ENCODE assay signal across 24 cellular contexts in the genomic region with DNA sequence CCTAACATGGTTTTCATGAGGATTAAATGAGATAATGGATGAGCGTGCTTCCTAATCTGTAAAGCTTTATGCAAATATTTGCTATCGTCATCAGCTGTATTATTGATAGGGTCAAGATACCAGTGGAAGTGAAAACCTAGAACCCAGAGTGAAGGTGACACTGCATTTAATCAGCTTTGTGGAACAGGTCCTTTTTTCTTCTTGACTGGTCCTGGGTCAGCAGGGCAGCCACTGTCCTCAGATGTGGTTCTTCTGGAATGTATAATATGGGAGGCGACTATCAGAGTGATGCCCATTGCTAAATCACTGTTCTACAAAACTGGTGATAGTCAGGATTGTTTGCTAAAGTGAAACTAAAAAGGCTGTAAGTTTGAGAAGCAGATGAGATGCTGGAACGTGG. TPM values are rescaled to one million over a fixed set of nuclear protein-coding genes. Genes with fewer than 3 reads are reported as not detected.
DNase-seq lines count a peak whose midpoint lies in the region; ATAC-seq and TF ChIP-seq lines count a peak whose summit lies in the region.
"Had no signal": no experiment of that assay in that cellular context is flagged by ENCODE, and none has a peak within 500 bp of the region (broad histone marks: within the 10 kb centered on the region; RNA-seq: fewer than 3 reads in every experiment).

No MANE protein-coding gene starts in this region.

- H2BK120ac ChIP-seq in IMR-90 (ENCODE audit: low read depth, low read length): no peak overlapping the region

- H3K36me3 ChIP-seq in IMR-90 (ENCODE audit: control insufficient read depth, insufficient read depth, low read length) (peaks cover 2% of the 10 kb centered on the region; the same call in 1 of the 2 replicates), hepatocyte (replicated peaks; ENCODE audit: insufficient read depth, low read depth) (no peaks in the 10 kb centered on the region)
- H3K36me3 ChIP-seq: prostate gland, vagina had no signal

- no peaks in the 10 kb centered on the region for H3K9me3 ChIP-seq in IMR-90 (ENCODE audit: control insufficient read depth, insufficient read depth, low read length)
- H3K9me3 ChIP-seq in hepatocyte (ENCODE audit: low read depth): no peaks in the 10 kb centered on the region
- H3K9me3 ChIP-seq: lower lobe of right lung, prostate gland, vagina had no signal

- intact Hi-C loops in IMR-90 (cut with micrococcal nuclease): no loop called here

- no peak overlapping the region for H2BK20ac ChIP-seq in IMR-90 (ENCODE audit: low read depth, low read length)

- H2AK9ac ChIP-seq in IMR-90 (replicated peaks; ENCODE audit: low read depth, low read length, poor library complexity): no peak overlapping the region

- H3K18ac ChIP-seq in IMR-90 (ENCODE audit: low read depth, low read length): no peak overlapping the region

- H3K27ac ChIP-seq in IMR-90 (ENCODE audit: insufficient read depth, low read length) (no peak overlapping the region), hepatocyte (peak overlapping the region; percentile 64)
- H3K27ac ChIP-seq: lower lobe of right lung, prostate gland, SK-N-MC, vagina had no signal

- no peak overlapping the region for H3K9ac ChIP-seq in IMR-90 (ENCODE audit: low read depth, low read length)

- no TSS peak for BruUV-seq in IMR-90 (replicated peaks; lab: Mats Ljungman, UMichigan)

- H2AFZ ChIP-seq in IMR-90 (replicated peaks; ENCODE audit: low read length, poor library complexity) (no peak overlapping the region), hepatocyte (no peak overlapping the region)

- H3K27me3 ChIP-seq in IMR-90 (ENCODE audit: control insufficient read depth, insufficient read depth, low read length) (no peaks in the 10 kb centered on the region), hepatocyte (no peaks in the 10 kb centered on the region)
- H3K27me3 ChIP-seq: vagina had no signal

- H2AK5ac ChIP-seq in IMR-90 (ENCODE audit: low read depth, low read length): no peak overlapping the region

- no peak overlapping the region for H4K8ac ChIP-seq in IMR-90 (ENCODE audit: low read depth in 2 of 2, low read length in 2 of 2)

- no peak overlapping the region for H3K56ac ChIP-seq in IMR-90 (ENCODE audit: extremely low read depth, insufficient read depth, low read length)

- no peak overlapping the region for H2BK5ac ChIP-seq in IMR-90 (ENCODE audit: low read depth, low read length, poor library complexity, severe bottlenecking)

- WGBS in IMR-90 (ENCODE audit: extremely low coverage in 2 of 2, insufficient read length in 1 of 2), 2 experiments: no CpG with 5 or more reads among the region's 4 CpGs
- WGBS in hepatocyte (ENCODE audit: low lambda C conversion rate, missing lambda C conversion rate): 65% methylated on average over 4 of the region's 4 CpGs

- TF ChIP-seq RAD21 in IMR-90 (IDR thresholded peaks at IDR 0.05; ENCODE audit: low read length): no peak

- H3K9me2 ChIP-seq in hepatocyte (replicated peaks; ENCODE audit: insufficient read depth): no peaks in the 10 kb centered on the region

- ATAC-seq in IMR-90 (ENCODE audit: low read depth) (peak; percentile 67), HG02885 (IDR thresholded peaks at IDR 0.05; ENCODE audit: poor library complexity, unreplicated experiment) (no peak)
- ATAC-seq: lower lobe of right lung; naive thymus-derived CD8-positive, alpha-beta T cell; stimulated activated naive CD8-positive, alpha-beta T cell treated with anti-CD3 and anti-CD28 coated beads, Interleukin-15, Interleukin-2, amounts not matched to agents 100 U/mL and 50 U/mL, for 24 hours had no signal

- no peak for TF ChIP-seq POLR2A in IMR-90 (IDR thresholded peaks at IDR 0.05; ENCODE audit: low read depth, low read length)

- DNase-seq in A172 (ENCODE audit: low spot score) (peak; percentile 56), IMR-90 (peak; percentile 45), astrocyte of the hippocampus (ENCODE audit: low read depth, low spot score) (peak; percentile 39), hepatocyte (ENCODE audit: low spot score) (no peak), NCI-H2171 treated with DMSO at 0.1 percent for 48 hours (lab: John Stamatoyannopoulos, UW) (no peak), NCI-H526 treated with DMSO at 0.1 percent for 48 hours (lab: John Stamatoyannopoulos, UW) (no peak), UCSD-AML1 (lab: John Stamatoyannopoulos, UW; ENCODE audit: unreplicated experiment) (no peak)
- DNase-seq: activated CD4-positive, alpha-beta T cell treated with anti-CD3 and anti-CD28 coated beads for 4 hours; activated CD8-positive, alpha-beta memory T cell treated with anti-CD3 and anti-CD28 coated beads, Interleukin-2, amount 50 U/mL, for 48 hours; CD8-positive, alpha-beta memory T cell; H9; lower lobe of right lung; naive thymus-derived CD8-positive, alpha-beta T cell; NCI-H2081; NCI-H526; stimulated activated CD4-positive, alpha-beta T cell treated with anti-CD3 and anti-CD28 coated beads, Interleukin-15, amount 100 ng/mL, for 24 hours; stimulated activated naive CD8-positive, alpha-beta T cell treated with anti-CD3 and anti-CD28 coated beads, Interleukin-15, Interleukin-2, amounts not matched to agents 100 U/mL and 50 U/mL, for 24 hours had no signal

- H4K5ac ChIP-seq in IMR-90 (ENCODE audit: low read depth, low read length): no peak overlapping the region

- no peaks in the 10 kb centered on the region for H3K9me1 ChIP-seq in IMR-90 (ENCODE audit: insufficient read depth, low read length)

- H3K23ac ChIP-seq in IMR-90 (ENCODE audit: low read depth, low read length): no peak overlapping the region

- no peaks in the 10 kb centered on the region for H3K79me2 ChIP-seq in hepatocyte

- peaks cover 4% of the 10 kb centered on the region; the same call in 1 of the 2 replicates for H3K4me1 ChIP-seq in IMR-90 (ENCODE audit: control insufficient read depth, insufficient read depth, low read length)
- H3K4me1 ChIP-seq in hepatocyte (ENCODE audit: insufficient read depth): peaks cover 7% of the 10 kb centered on the region
- H3K4me1 ChIP-seq: lower lobe of right lung, prostate gland, vagina had no signal

- dilution Hi-C loops in IMR-90 (cut with HindIII; ENCODE audit: low sequenced_read_pairs, unreplicated experiment): no loop called here

- H3K4me3 ChIP-seq in IMR-90 (ENCODE audit: insufficient read depth, low read depth, low read length) (no peak overlapping the region), hepatocyte (no peak overlapping the region)
- H3K4me3 ChIP-seq: lower lobe of right lung, prostate gland, SK-N-MC, vagina had no signal

- no peaks in the 10 kb centered on the region for H3K79me1 ChIP-seq in IMR-90 (ENCODE audit: low read depth in 1 of 2, low read length in 2 of 2)

- POLR2A ChIA-PET in IMR-90 (lab: Charles Lee; ENCODE audit: unreplicated experiment): no interaction called here

- CTCF ChIA-PET in IMR-90 (lab: Yijun Ruan, JAX): no interaction called here

- no peak for TF ChIP-seq CTCF in IMR-90 (conservative IDR thresholded peaks at IDR 0.05; ENCODE audit: low read depth, low read length)
- no peak for TF ChIP-seq CTCF in hepatocyte (IDR thresholded peaks at IDR 0.05; ENCODE audit: poor library complexity)

- H4K20me1 ChIP-seq in IMR-90 (ENCODE audit: insufficient read depth, low read length) (no peaks in the 10 kb centered on the region), hepatocyte (ENCODE audit: insufficient read depth, poor library complexity, severe bottlenecking) (no peaks in the 10 kb centered on the region)

- in situ Hi-C loops in IMR-90 (cut with MboI; ENCODE audit: low sequenced_read_pairs): no loop called here

- no peak overlapping the region for H3K14ac ChIP-seq in IMR-90 (replicated peaks; ENCODE audit: low read depth, low read length)

- H3K4ac ChIP-seq in IMR-90 (ENCODE audit: low read depth, low read length): no peak overlapping the region

- H3K4me2 ChIP-seq in IMR-90 (ENCODE audit: low read depth, low read length) (peak overlapping the region; percentile 6), hepatocyte (no peak overlapping the region)

- no peak overlapping the region for H2BK15ac ChIP-seq in IMR-90 (ENCODE audit: low read depth, low read length)

- H4K91ac ChIP-seq in IMR-90 (ENCODE audit: insufficient read depth, low read depth, low read length): no peak overlapping the region

TF ChIP-seq in IMR-90, 13 proteins besides CTCF, POLR2A, EP300 and RAD21 (continues in another document):
- TF ChIP-seq RFX5 (IDR thresholded peaks at IDR 0.05; ENCODE audit: low read depth, low read length): no peak
- TF ChIP-seq CEBPB (IDR thresholded peaks at IDR 0.05; ENCODE audit: low read depth, low read length): no peak
- TF ChIP-seq MXI1 (IDR thresholded peaks at IDR 0.05; ENCODE audit: borderline replicate concordance, low read depth, low read length): no peak
- TF ChIP-seq CHD1 (IDR thresholded peaks at IDR 0.05; ENCODE audit: low read depth, low read length): no peak
- TF ChIP-seq NFE2L2 (IDR thresholded peaks at IDR 0.05; ENCODE audit: low read depth, low read length): no peak
- no peak for TF ChIP-seq MAFK (IDR thresholded peaks at IDR 0.05; ENCODE audit: low read depth, low read length)
- TF ChIP-seq BHLHE40 (IDR thresholded peaks at IDR 0.05; ENCODE audit: low read depth, low read length): no peak
- TF ChIP-seq RCOR1 (IDR thresholded peaks at IDR 0.05; ENCODE audit: insufficient replicate concordance, low read length): no peak

RNA-seq across cellular contexts. Expression of a gene that starts 41.4 kb away (rescaled TPM):
- total RNA-seq in A172 (2014; rRNA removed; shearing (Covaris generic)): 24.0 and 27.6 TPM in 2 replicates
- total RNA-seq in IMR-90 (2012; rRNA removed) (21.9 and 34.2 TPM in 2 replicates), hepatocyte (112 and 116 TPM in 2 replicates)
- polyA plus RNA-seq in IMR-90 (2012; rRNA removed) (27.6 and 30.8 TPM in 2 replicates), hepatocyte (63.0 and 81.8 TPM in 2 replicates)
- polyA plus RNA-seq in IMR-90 (2012; cell fraction: cytosol; rRNA removed): 19.2 and 27.1 TPM in 2 replicates
- polyA plus RNA-seq in IMR-90 (2012; cell fraction: nucleus; rRNA removed; ENCODE audit: low replicate concordance): 38.1 and 57.6 TPM in 2 replicates

RNA-seq across cellular contexts. Expression of a gene that starts 49.6 kb away (rescaled TPM):
- 0.17 TPM in 1 of 2 replicates, not detected in the other for total RNA-seq in A172 (2014; rRNA removed; shearing (Covaris generic))
- not detected in 2 replicates for total RNA-seq in IMR-90 (2012; rRNA removed)
- 0.03 TPM in 1 of 2 replicates, not detected in the other for polyA plus RNA-seq in IMR-90 (2012; rRNA removed)
- under 0.01 TPM in 1 of 2 replicates, not detected in the other for polyA plus RNA-seq in IMR-90 (2012; cell fraction: cytosol; rRNA removed)
- polyA plus RNA-seq in IMR-90 (2012; cell fraction: nucleus; rRNA removed; ENCODE audit: low replicate concordance): 0.08 and 0.22 TPM in 2 replicates
- 34.2 and 37.4 TPM in 2 replicates for total RNA-seq in hepatocyte
- 21.4 and 25.8 TPM in 2 replicates for polyA plus RNA-seq in hepatocyte
- total RNA-seq: CD8-positive, alpha-beta memory T cell; frontal cortex; naive thymus-derived CD8-positive, alpha-beta T cell had no signal
- polyA plus RNA-seq: CD8-positive, alpha-beta memory T cell; naive thymus-derived CD8-positive, alpha-beta T cell had no signal

RNA-seq across cellular contexts. Expression of a gene that starts 49.7 kb away (rescaled TPM):
- total RNA-seq in A172 (2014; rRNA removed; shearing (Covaris generic)): not detected in 2 replicates
- total RNA-seq in IMR-90 (2012; rRNA removed): not detected in 2 replicates
- not detected in 2 replicates for polyA plus RNA-seq in IMR-90 (2012; rRNA removed)
- polyA plus RNA-seq in IMR-90 (2012; cell fraction: cytosol; rRNA removed): not detected in 2 replicates
- 0.03 TPM in 1 of 2 replicates, not detected in the other for polyA plus RNA-seq in IMR-90 (2012; cell fraction: nucleus; rRNA removed; ENCODE audit: low replicate concordance)
- total RNA-seq in hepatocyte: 13.8 and 24.6 TPM in 2 replicates
- 35.8 and 40.1 TPM in 2 replicates for polyA plus RNA-seq in hepatocyte
- total RNA-seq: A673; CD8-positive, alpha-beta memory T cell; frontal cortex; H9; lower lobe of right lung; naive thymus-derived CD8-positive, alpha-beta T cell; OCI-LY7; prostate gland had no signal
- polyA plus RNA-seq: CD8-positive, alpha-beta memory T cell; naive thymus-derived CD8-positive, alpha-beta T cell had no signal

Comparison
In these comparisons a context has a peak if more than half of its experiments do, and no peak if none do; other contexts are left out.
1. DNase-seq: peak in A172 (single experiment), IMR-90 (single experiment) and astrocyte of the hippocampus (single experiment); none in hepatocyte (single experiment), NCI-H2171 treated with DMSO at 0.1 percent for 48 hours (single experiment), NCI-H526 treated with DMSO at 0.1 percent for 48 hours (single experiment) and UCSD-AML1 (single experiment).
2. RNA of a gene that starts 49.6 kb away (total RNA-seq): 34.2 to 37.4 TPM in hepatocyte; 0.17 TPM in A172 and not detected in IMR-90; every median in the first group is over 10 times any median in the second.
3. RNA of a gene that starts 49.7 kb away (total RNA-seq): 13.8 to 24.6 TPM in hepatocyte; not detected in A172 and not detected in IMR-90; every median in the first group is over 10 times any median in the second.